In genomic region chr1:184296466-184297243, GRCh38 we compare ENCODE assay signal across 8 cellular contexts.
DNase-seq lines count a peak whose midpoint lies in the region; ATAC-seq, FAIRE-seq and TF ChIP-seq lines count a peak whose summit lies in the region.

No MANE protein-coding gene starts in this region.

- no peak overlapping the region for H3K27ac ChIP-seq in K562 (ENCODE audit: extremely low read depth, low read depth, low read length)
- H3K27ac ChIP-seq in keratinocyte (ENCODE audit: control insufficient read depth, insufficient read depth, low read length), result no peak overlapping the region
- H3K27ac ChIP-seq in testis, result peak overlapping the region; percentile 76 to 88

- H2AFZ ChIP-seq in K562 (ENCODE audit: low read depth, low read length) (no peak overlapping the region), keratinocyte (ENCODE audit: control insufficient read depth, low read length) (peak overlapping the region; percentile 2)

- CTCF ChIA-PET in K562 (lab: Yijun Ruan, JAX; ENCODE audit: low intra/inter-chr PET ratio) (no interaction called here), GM10248 (lab: Yijun Ruan, JAX) (no interaction called here)

- peak; percentile 76 for DNase-seq in Jurkat, Clone E6-1 (ENCODE audit: low read depth, low spot score)
- DNase-seq in K562 (ENCODE audit: extremely low read depth in 1 of 4, low spot score in 3 of 4), result peak in 1 of 4 experiments; percentile 20
- DNase-seq in keratinocyte (ENCODE audit: low read depth, low spot score), result no peak
- DNase-seq in testis, result peak; percentile 98
- DNase-seq in GM10248 (ENCODE audit: extremely low spot score), result no peak
- no peak for DNase-seq in stimulated activated CD4-positive, alpha-beta T cell treated with anti-CD3 and anti-CD28 coated beads, Interleukin-2, amount 100 ng/mL, for 48 hours

- H3K4me1 ChIP-seq in K562 (replicated peaks in 1 of 2; ENCODE audit: control insufficient read depth in 2 of 2, insufficient read depth in 2 of 2, low read length in 2 of 2) (no peaks in the 10 kb centered on the region; a peak in 1 of 5 replicates), keratinocyte (ENCODE audit: control insufficient read depth, extremely low read depth, insufficient read depth, low read length) (peaks cover 13% of the 10 kb centered on the region), testis (peaks cover 18% of the 10 kb centered on the region)

- no peak for TF ChIP-seq RAD21 in K562 (CRISPR knock-in tag; conservative IDR thresholded peaks at IDR 0.05 in 1 of 2, IDR thresholded peaks at IDR 0.05 in 1 of 2)

- H3K9ac ChIP-seq in K562 (ENCODE audit: insufficient read depth in 1 of 2, low read depth in 2 of 2, low read length in 2 of 2) (no peak overlapping the region), keratinocyte (ENCODE audit: control insufficient read depth, extremely low read depth, insufficient read depth, low read length) (no peak overlapping the region)

- no peak; the same call in 2 of the 3 replicates for ATAC-seq in K562
- ATAC-seq in GM18907 (IDR thresholded peaks at IDR 0.05; ENCODE audit: unreplicated experiment), result no peak
- no peak for ATAC-seq in HG03469 (IDR thresholded peaks at IDR 0.05; ENCODE audit: unreplicated experiment)

- TF ChIP-seq CTCF in K562 (IDR thresholded peaks at IDR 0.05 in 2 of 3, conservative IDR thresholded peaks at IDR 0.05 in 1 of 3; ENCODE audit: insufficient read depth in 2 of 3, low read depth in 1 of 3, low read length in 3 of 3) (no peak), keratinocyte (optimal IDR thresholded peaks at IDR 0.05 in 1 of 3, IDR thresholded peaks at IDR 0.05 in 1 of 3, conservative IDR thresholded peaks at IDR 0.05 in 1 of 3; ENCODE audit: extremely low read depth in 1 of 3, insufficient read depth in 2 of 3, low read length in 3 of 3) (no peak), testis (IDR thresholded peaks at IDR 0.05) (no peak), GM10248 (IDR thresholded peaks at IDR 0.05; ENCODE audit: control extremely low read depth, extremely low read depth, low read depth, missing control alignments) (no peak)

- H3K4me2 ChIP-seq in K562 (ENCODE audit: insufficient read depth, low read length) (no peak overlapping the region), keratinocyte (ENCODE audit: control insufficient read depth, extremely low read depth, insufficient read depth, low read depth, low read length) (no peak overlapping the region)

- H3K4me3 ChIP-seq in Jurkat, Clone E6-1 (ENCODE audit: low read length), result no peak overlapping the region
- no peak overlapping the region for H3K4me3 ChIP-seq in K562
- no peak overlapping the region for H3K4me3 ChIP-seq in keratinocyte (ENCODE audit: control insufficient read depth in 2 of 3, extremely low read depth in 1 of 3, insufficient read depth in 2 of 3, low read depth in 1 of 3, low read length in 3 of 3)
- H3K4me3 ChIP-seq in testis, result no peak overlapping the region

- no peaks in the 10 kb centered on the region for H3K79me2 ChIP-seq in K562 (ENCODE audit: control insufficient read depth, insufficient read depth, low read length)
- H3K79me2 ChIP-seq in keratinocyte (ENCODE audit: control insufficient read depth, insufficient read depth, low read length), result no peaks in the 10 kb centered on the region

- intact Hi-C loops in K562 (cut with micrococcal nuclease), result no loop called here
- intact Hi-C loops in testis (cut with DNase I; ENCODE audit: low total_unique reads), result no loop called here

- H3K9me1 ChIP-seq in K562 (ENCODE audit: control insufficient read depth, insufficient read depth, low read length), result no peaks in the 10 kb centered on the region
- no peaks in the 10 kb centered on the region for H3K9me1 ChIP-seq in keratinocyte (ENCODE audit: control insufficient read depth, extremely low read depth, insufficient read depth, low read length)

- H4K20me1 ChIP-seq in K562 (replicated peaks; ENCODE audit: control insufficient read depth, insufficient read depth, low read length) (no peaks in the 10 kb centered on the region), keratinocyte (ENCODE audit: control insufficient read depth, extremely low read depth, insufficient read depth, low read length) (no peaks in the 10 kb centered on the region)

- no peak for TF ChIP-seq EP300 in K562 (IDR thresholded peaks at IDR 0.05; ENCODE audit: low read length)

- FAIRE-seq in K562 (lab: Jason Lieb, UNC), result no peak
- no peak for FAIRE-seq in keratinocyte (lab: Jason Lieb, UNC)

- in situ Hi-C loops in K562 (cut with MboI), result no loop called here

- POLR2A ChIA-PET in K562 (lab: Yijun Ruan, JAX), result no interaction called here
- POLR2A ChIA-PET in GM10248 (lab: Yijun Ruan, JAX), result no interaction called here

- H3K36me3 ChIP-seq in K562 (ENCODE audit: control insufficient read depth, insufficient read depth, low read length), result no peaks in the 10 kb centered on the region
- no peaks in the 10 kb centered on the region for H3K36me3 ChIP-seq in keratinocyte (ENCODE audit: control insufficient read depth in 2 of 2, extremely low read depth in 1 of 2, insufficient read depth in 2 of 2, low read length in 2 of 2)
- H3K36me3 ChIP-seq in testis (ENCODE audit: low read depth, missing control alignments), result no peaks in the 10 kb centered on the region

- dilution Hi-C loops in keratinocyte (cut with MboI; ENCODE audit: extremely low pct_ligation_motif_present, low sequenced_read_pairs), result no loop called here

- no peaks in the 10 kb centered on the region; a peak in 1 of 5 replicates for H3K27me3 ChIP-seq in K562 (ENCODE audit: control insufficient read depth in 2 of 2, insufficient read depth in 2 of 2, low read length in 2 of 2)
- no peaks in the 10 kb centered on the region for H3K27me3 ChIP-seq in keratinocyte (ENCODE audit: control insufficient read depth, extremely low read depth, insufficient read depth, low read length)
- no peaks in the 10 kb centered on the region for H3K27me3 ChIP-seq in testis

- WGBS in K562 (ENCODE audit: insufficient coverage, low coverage, missing lambda C conversion rate), result 2% methylated on average over 10 of the region's 10 CpGs
- 23 to 26% methylated on average over 10 of the region's 10 CpGs for WGBS in testis, 2 donors

- no TSS peak for BruUV-seq in K562 (replicated peaks; lab: Mats Ljungman, UMichigan)

- TF ChIP-seq POLR2A in K562 (conservative IDR thresholded peaks at IDR 0.05), result no peak
- no peak for TF ChIP-seq POLR2A in testis (IDR thresholded peaks at IDR 0.05)

- H3K9me3 ChIP-seq in K562 (replicated peaks; ENCODE audit: control insufficient read depth, insufficient read depth, low read depth, low read length), result no peaks in the 10 kb centered on the region
- H3K9me3 ChIP-seq in keratinocyte (ENCODE audit: control insufficient read depth, low read depth, low read length), result no peaks in the 10 kb centered on the region
- no peaks in the 10 kb centered on the region for H3K9me3 ChIP-seq in testis

TF ChIP-seq in K562, 482 proteins besides CTCF, POLR2A, EP300 and RAD21:
- TF ChIP-seq ZNF175 (CRISPR knock-in tag; IDR thresholded peaks at IDR 0.05; ENCODE audit: low read depth) (no peak), NFIC (IDR thresholded peaks at IDR 0.05) (0 out of 2 replicates have a peak, but pooled peaks have one; percentile 5), ZBTB8A (IDR thresholded peaks at IDR 0.05; ENCODE audit: partially characterized antibody) (no peak)

Comparison
In these comparisons a context has a peak if more than half of its experiments do, and no peak if none do; other contexts are left out.
1. DNase-seq: peak in Jurkat, Clone E6-1 (single experiment) and testis (single experiment); none in keratinocyte (single experiment), GM10248 (single experiment) and stimulated activated CD4-positive, alpha-beta T cell treated with anti-CD3 and anti-CD28 coated beads, Interleukin-2, amount 100 ng/mL, for 48 hours (0 of 2).
2. H3K27ac ChIP-seq: peak in testis (2 of 2); none in K562 (single experiment) and keratinocyte (single experiment).